ENCODE assay signal across 20 cellular contexts in the genomic region with DNA sequence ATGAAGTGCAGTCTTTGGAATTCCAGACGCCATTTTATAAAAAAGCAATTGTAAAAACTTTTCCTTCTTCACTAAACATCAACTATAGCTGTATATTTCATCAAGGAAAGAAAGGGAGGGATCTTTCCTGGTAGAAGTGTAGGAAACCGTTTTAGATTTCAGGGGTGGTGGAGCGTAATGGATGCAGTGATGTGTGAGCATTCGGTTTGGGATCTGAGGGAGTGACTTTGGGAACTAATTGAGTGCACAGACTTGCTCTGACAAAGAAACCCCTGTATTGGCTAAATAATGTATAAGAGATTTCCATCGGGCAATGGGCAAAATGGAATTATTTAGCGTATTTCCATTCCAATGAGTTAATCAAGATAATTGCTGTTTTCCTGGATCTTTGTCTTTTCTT.
"Had no signal": no experiment of that assay in that cellular context is flagged by ENCODE, and none has a peak within 500 bp of the region (broad histone marks: within the 10 kb centered on the region; RNA-seq: fewer than 3 reads in every experiment).

No MANE protein-coding gene starts in this region.

- ATAC-seq: HepG2 had no signal

- H3K4me3 ChIP-seq: MG63, SJSA1, SK-N-MC had no signal

- H3K4me1 ChIP-seq: SJSA1 had no signal

- H3K27ac ChIP-seq: SJSA1, SK-N-MC had no signal

- H3K9me3 ChIP-seq: MG63, SJSA1 had no signal

- H3K27me3 ChIP-seq: MG63, SJSA1 had no signal

- H3K36me3 ChIP-seq: MG63, SJSA1 had no signal

- DNase-seq: IMR-90, Karpas-422, KG1, MG63, NCI-H1092, NCI-H1105 treated with DMSO at 0.1 percent for 48 hours, NCI-H1436, NCI-H187, NCI-H2029, NCI-H2081 treated with DMSO at 0.1 percent for 48 hours, NCI-H2227 treated with DMSO at 0.1 percent for 48 hours, NCI-H524, NCI-H526 treated with DMSO at 0.1 percent for 48 hours, NCI-H748 treated with DMSO at 0.1 percent for 48 hours, Right ventricle myocardium superior, RPMI8226, SIG-M5 had no signal
